14 cellular contexts compared by ENCODE assay signal in the genomic region with DNA sequence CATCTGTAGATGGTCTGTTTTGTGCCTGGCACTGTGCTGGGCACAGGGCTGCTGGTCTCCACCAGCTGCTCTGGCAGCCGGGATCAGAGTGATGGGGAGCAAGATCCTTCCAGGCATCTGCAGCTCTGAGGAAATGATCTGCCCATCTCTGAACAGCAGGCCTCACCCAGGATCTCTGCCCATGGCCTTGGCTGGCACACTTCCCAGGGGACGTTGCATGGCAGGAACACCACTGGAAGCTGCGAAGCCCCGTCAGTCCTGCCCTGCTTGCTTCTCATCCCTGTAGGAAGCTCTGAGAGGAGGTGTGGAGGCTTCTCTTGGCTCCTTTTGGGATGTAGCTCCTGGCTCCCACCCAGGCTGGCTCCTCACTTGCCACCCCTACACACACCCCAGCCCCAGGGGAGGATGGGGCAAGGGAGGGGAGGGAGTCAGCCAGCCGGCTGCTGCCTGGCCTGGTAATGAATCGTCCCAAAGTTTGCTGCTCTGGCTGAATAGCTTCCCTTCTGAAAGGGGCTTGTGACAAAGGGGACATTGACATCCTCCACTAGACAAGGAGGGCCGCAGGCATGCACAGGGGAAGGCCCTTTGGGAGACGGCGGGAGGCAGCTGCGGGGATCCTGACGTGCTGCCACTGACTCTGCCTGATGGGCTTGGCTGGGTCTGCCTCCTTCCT.
DNase-seq lines count a peak whose midpoint lies in the region; TF ChIP-seq lines count a peak whose summit lies in the region.
"Had no signal": no experiment of that assay in that cellular context is flagged by ENCODE, and none has a peak within 500 bp of the region (broad histone marks: within the 10 kb centered on the region; RNA-seq: fewer than 3 reads in every experiment).

No MANE protein-coding gene starts in this region.

- no peak overlapping the region for H3K27ac ChIP-seq in esophagus squamous epithelium

- TF ChIP-seq POLR2A in esophagus squamous epithelium (IDR thresholded peaks at IDR 0.05) = no peak

- no peak for TF ChIP-seq CTCF in esophagus squamous epithelium (IDR thresholded peaks at IDR 0.05)

- H3K4me3 ChIP-seq in esophagus squamous epithelium = no peak overlapping the region

- H3K9me3 ChIP-seq in esophagus squamous epithelium = no peaks in the 10 kb centered on the region

- WGBS in esophagus squamous epithelium, 2 donors = 7 to 80% methylated on average over 1 to 3 of the region's 11 CpGs

- peak; percentile 35 for DNase-seq in G401 (ENCODE audit: low spot score)
- DNase-seq in NCI-H446 treated with DMSO at 0.1 percent for 48 hours (lab: John Stamatoyannopoulos, UW) = peak; percentile 67
- DNase-seq in fibroblast of the conjunctiva (ENCODE audit: low read depth) = peak; percentile 10
- DNase-seq in nucleus accumbens (lab: John Stamatoyannopoulos, UW) = peak in 51 of 56 donors; percentile 19 to 84 (median 56)
- no peak for DNase-seq in NCI-H1105 treated with DMSO at 0.1 percent for 48 hours (lab: John Stamatoyannopoulos, UW)
- DNase-seq in esophagus squamous epithelium (lab: John Stamatoyannopoulos, UW) = no peak
- DNase-seq in germinal center (ENCODE audit: low spot score) = no peak
- no peak for DNase-seq in effector CD4-positive, alpha-beta T cell
- DNase-seq: activated CD4-positive, alpha-beta memory T cell treated with anti-CD3 and anti-CD28 coated beads for 36 hours; activated naive CD4-positive, alpha-beta T cell treated with anti-CD3 and anti-CD28 coated beads, Interleukin-2, amount 50 U/mL, for 16 hours; COR-L47; NCI-H82; small intestine; T-helper 17 cell had no signal

- intact Hi-C loops in esophagus squamous epithelium (cut with DNase I) = no loop called here

- in situ Hi-C loops in G401 (cut with HindIII; ENCODE audit: low sequenced_read_pairs) = no loop called here

- H3K27me3 ChIP-seq in esophagus squamous epithelium = no peaks in the 10 kb centered on the region

- H3K4me1 ChIP-seq in esophagus squamous epithelium = peaks cover 0 to 22% (median 0%) of the 10 kb centered on the region in 3 donors

- H3K36me3 ChIP-seq in esophagus squamous epithelium = no peaks in the 10 kb centered on the region

Comparison
In these comparisons a context has a peak if more than half of its experiments do, and no peak if none do; other contexts are left out.
1. DNase-seq: peak in G401 (single experiment), NCI-H446 treated with DMSO at 0.1 percent for 48 hours (single experiment), fibroblast of the conjunctiva (single experiment) and nucleus accumbens (51 of 56); none in NCI-H1105 treated with DMSO at 0.1 percent for 48 hours (single experiment), esophagus squamous epithelium (single experiment), germinal center (single experiment) and effector CD4-positive, alpha-beta T cell (single experiment).